Comparison of ENCODE assay signal across 9 cellular contexts in the genomic region with DNA sequence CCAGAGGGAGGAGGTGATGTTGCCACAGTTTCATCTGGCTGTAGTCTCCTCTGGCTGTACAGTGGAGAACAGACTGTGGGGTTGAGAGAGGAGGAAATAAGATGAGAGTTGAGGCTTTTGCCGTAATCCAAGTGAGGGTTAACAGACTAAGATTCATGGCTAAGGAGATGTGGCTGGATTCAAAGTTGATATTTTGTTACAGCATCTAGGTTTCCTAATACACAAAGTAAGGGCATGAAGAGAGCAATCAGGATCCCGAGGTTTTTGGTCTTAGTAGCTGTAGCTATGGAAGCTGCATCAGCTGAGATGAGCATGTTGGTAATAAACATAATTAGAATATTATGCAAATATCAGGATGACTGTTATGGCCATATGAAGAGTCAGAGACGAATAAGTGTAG. TPM values are rescaled to one million over a fixed set of nuclear protein-coding genes. Genes with fewer than 3 reads are reported as not detected.
DNase-seq lines count a peak whose midpoint lies in the region; ATAC-seq and TF ChIP-seq lines count a peak whose summit lies in the region.
"Had no signal": no experiment of that assay in that cellular context is flagged by ENCODE, and none has a peak within 500 bp of the region (broad histone marks: within the 10 kb centered on the region; RNA-seq: fewer than 3 reads in every experiment).

No MANE protein-coding gene starts in this region.

- POLR2A ChIA-PET in HCT116 (lab: Charles Lee): no interaction called here

- H3K9me3 ChIP-seq in HCT116 (ENCODE audit: control insufficient read depth in 1 of 2, insufficient read depth in 1 of 2, low read depth in 1 of 2, low read length in 2 of 2) (peaks cover 8 to 16% of the 10 kb centered on the region in 2 experiments; a peak in 3 of 4 replicates), T-helper 17 cell (ENCODE audit: control insufficient read depth, low read length, poor library complexity, severe bottlenecking) (peaks cover 38% of the 10 kb centered on the region)

- DNase-seq in HCT116 (ENCODE audit: low read depth, low spot score) (no peak), T-helper 17 cell (no peak), fibroblast of pulmonary artery (ENCODE audit: low read depth) (no peak), GM19238 (ENCODE audit: insufficient read length, low spot score) (no peak), NCI-H748 (lab: John Stamatoyannopoulos, UW; ENCODE audit: unreplicated experiment) (no peak), NCI-H1694 treated with DMSO at 0.1 percent for 48 hours (lab: John Stamatoyannopoulos, UW) (no peak)
- DNase-seq: NCI-H446 treated with DMSO at 0.1 percent for 48 hours had no signal

- no peak for ATAC-seq in HCT116
- ATAC-seq in T-helper 17 cell: no peak
- ATAC-seq in GM19351 (IDR thresholded peaks at IDR 0.05; ENCODE audit: unreplicated experiment): no peak

- H3K4me3 ChIP-seq in HCT116 (replicated peaks in 1 of 2; ENCODE audit: low read depth in 1 of 2, low read length in 2 of 2) (peak overlapping the region; percentile 87 to 88), fibroblast of pulmonary artery (replicated peaks; ENCODE audit: low read depth, low read length) (peak overlapping the region; percentile 91), rectal smooth muscle tissue (ENCODE audit: low read length) (peak overlapping the region; percentile 100)

- BruUV-seq in HCT116 (replicated peaks; lab: Mats Ljungman, UMichigan): no TSS peak

- CTCF ChIA-PET in HCT116 (lab: Charles Lee): no interaction called here

- no peak overlapping the region for H3K27ac ChIP-seq in HCT116 (ENCODE audit: low read depth, low read length)
- no peak overlapping the region for H3K27ac ChIP-seq in rectal smooth muscle tissue (ENCODE audit: low read depth, low read length)

- no peak overlapping the region for H2AFZ ChIP-seq in HCT116 (ENCODE audit: low read depth, low read length, poor library complexity, severe bottlenecking)

- H3K9ac ChIP-seq in HCT116 (ENCODE audit: low read length): no peak overlapping the region
- H3K9ac ChIP-seq in rectal smooth muscle tissue (ENCODE audit: low read length): no peak overlapping the region

- H3K27ac Mint-ChIP-seq in T-helper 17 cell: no peak overlapping the region

- H3K27me3 ChIP-seq in HCT116 (ENCODE audit: insufficient read depth, low read length): no peaks in the 10 kb centered on the region
- H3K27me3 ChIP-seq in rectal smooth muscle tissue (ENCODE audit: control insufficient read depth, insufficient read depth, low read length): no peaks in the 10 kb centered on the region

- peak overlapping the region; percentile 96 for H3K4me3 Mint-ChIP-seq in T-helper 17 cell

- intact Hi-C loops in HCT116 (cut with micrococcal nuclease): loop anchor here (5.0 kb wide), 2 partner anchors 54 to 66 kb away; partner anchors contain the start of gene ZNF551

- H3K9me2 ChIP-seq in HCT116 (ENCODE audit: insufficient read depth): no peaks in the 10 kb centered on the region

- peak overlapping the region; percentile 94 for H3K4me2 ChIP-seq in HCT116 (ENCODE audit: low read length)

- RAD21 ChIA-PET in HCT116 (lab: Charles Lee; ENCODE audit: low non-redundant PET in 1 of 2, low total read pairs in 2 of 2, uncharacterized antibody in 2 of 2, unreplicated experiment in 2 of 2): no interaction called here

- TF ChIP-seq CTCF in HCT116 (IDR thresholded peaks at IDR 0.05 in 2 of 3, conservative IDR thresholded peaks at IDR 0.05 in 1 of 3; ENCODE audit: borderline replicate concordance in 1 of 3, insufficient read depth in 1 of 3, low read depth in 2 of 3, low read length in 2 of 3) (no peak), fibroblast of pulmonary artery (IDR thresholded peaks at IDR 0.05; ENCODE audit: low read length, missing control alignments) (no peak)

- no peak for TF ChIP-seq RAD21 in HCT116 (IDR thresholded peaks at IDR 0.05; ENCODE audit: low read depth)

- H4K20me1 ChIP-seq in HCT116 (ENCODE audit: insufficient read depth): no peaks in the 10 kb centered on the region

- H3K36me3 Mint-ChIP-seq in T-helper 17 cell (ENCODE audit: low read depth): peaks cover 19% of the 10 kb centered on the region

- H3K79me2 ChIP-seq in HCT116 (ENCODE audit: insufficient read depth, low read length): peaks cover 25% of the 10 kb centered on the region

- TF ChIP-seq POLR2A in HCT116 (IDR thresholded peaks at IDR 0.05; ENCODE audit: borderline replicate concordance, extremely low read depth, insufficient read depth, insufficient read length): no peak

- H3K27me3 Mint-ChIP-seq in T-helper 17 cell: no peaks in the 10 kb centered on the region

- H3K4me1 ChIP-seq in HCT116 (ENCODE audit: control insufficient read depth in 1 of 2, insufficient read depth in 2 of 2, low read length in 2 of 2) (peaks cover 0 to 8% of the 10 kb centered on the region in 2 experiments; a peak in 1 of 4 replicates), rectal smooth muscle tissue (ENCODE audit: control insufficient read depth, insufficient read depth, low read length) (peaks cover 11% of the 10 kb centered on the region)

- H3K36me3 ChIP-seq in HCT116 (ENCODE audit: control insufficient read depth in 1 of 2, insufficient read depth in 2 of 2, low read length in 2 of 2) (peaks cover 20 to 37% of the 10 kb centered on the region in 2 experiments), rectal smooth muscle tissue (ENCODE audit: control insufficient read depth, insufficient read depth, low read length) (peaks cover 42% of the 10 kb centered on the region)

- peaks cover 7% of the 10 kb centered on the region for H3K4me1 Mint-ChIP-seq in T-helper 17 cell

TF ChIP-seq in HCT116, 20 proteins besides CTCF, POLR2A, EP300 and RAD21:
- TF ChIP-seq TCF7L2 (IDR thresholded peaks at IDR 0.05; ENCODE audit: borderline replicate concordance, extremely low read depth, insufficient read depth, insufficient read length) (no peak), SIN3A (IDR thresholded peaks at IDR 0.05; ENCODE audit: low read depth) (no peak), ELF1 (IDR thresholded peaks at IDR 0.05; ENCODE audit: borderline replicate concordance, low read depth) (no peak), SP1 (IDR thresholded peaks at IDR 0.05; ENCODE audit: low read depth) (no peak), ATF3 (IDR thresholded peaks at IDR 0.05) (no peak), SRF (IDR thresholded peaks at IDR 0.05; ENCODE audit: low read depth) (no peak), YY1 (IDR thresholded peaks at IDR 0.05; ENCODE audit: extremely low read depth, insufficient replicate concordance, low read depth, low read length) (no peak), EGR1 (IDR thresholded peaks at IDR 0.05; ENCODE audit: low read depth) (no peak), ZNF274 (IDR thresholded peaks at IDR 0.05; ENCODE audit: low read depth, low read length) (no peak), CBX3 (IDR thresholded peaks at IDR 0.05; ENCODE audit: low read depth) (no peak), EZH2phosphoT487 (IDR thresholded peaks at IDR 0.05; ENCODE audit: borderline replicate concordance) (no peak), CEBPB (IDR thresholded peaks at IDR 0.05; ENCODE audit: low read depth) (no peak)
- TF ChIP-seq, protein P1, sequence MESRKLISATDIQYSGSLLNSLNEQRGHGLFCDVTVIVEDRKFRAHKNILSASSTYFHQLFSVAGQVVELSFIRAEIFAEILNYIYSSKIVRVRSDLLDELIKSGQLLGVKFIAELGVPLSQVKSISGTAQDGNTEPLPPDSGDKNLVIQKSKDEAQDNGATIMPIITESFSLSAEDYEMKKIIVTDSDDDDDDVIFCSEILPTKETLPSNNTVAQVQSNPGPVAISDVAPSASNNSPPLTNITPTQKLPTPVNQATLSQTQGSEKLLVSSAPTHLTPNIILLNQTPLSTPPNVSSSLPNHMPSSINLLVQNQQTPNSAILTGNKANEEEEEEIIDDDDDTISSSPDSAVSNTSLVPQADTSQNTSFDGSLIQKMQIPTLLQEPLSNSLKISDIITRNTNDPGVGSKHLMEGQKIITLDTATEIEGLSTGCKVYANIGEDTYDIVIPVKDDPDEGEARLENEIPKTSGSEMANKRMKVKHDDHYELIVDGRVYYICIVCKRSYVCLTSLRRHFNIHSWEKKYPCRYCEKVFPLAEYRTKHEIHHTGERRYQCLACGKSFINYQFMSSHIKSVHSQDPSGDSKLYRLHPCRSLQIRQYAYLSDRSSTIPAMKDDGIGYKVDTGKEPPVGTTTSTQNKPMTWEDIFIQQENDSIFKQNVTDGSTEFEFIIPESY (IDR thresholded peaks at IDR 0.05; ENCODE audit: extremely low read depth, insufficient replicate concordance, low read length): no peak

RNA-seq across cellular contexts. Expression of gene ZNF776, which starts 1.4 kb away (rescaled TPM):
- total RNA-seq in HCT116 (2021; ENCODE audit: unreplicated experiment): 8.6 TPM
- polyA plus RNA-seq in HCT116 (2012): 6.6 and 6.9 TPM in 2 replicates
- 10 to 100 TPM; 12.4 to 13.6 TPM for total RNA-seq in T-helper 17 cell

RNA-seq across cellular contexts. Expression of gene ZNF671, which starts 20.6 kb away (rescaled TPM):
- not detected for total RNA-seq in HCT116 (2021; ENCODE audit: unreplicated experiment)
- polyA plus RNA-seq in HCT116 (2012): 0.10 TPM in 2 replicates
- 1 to 10 TPM; 7.4 to 9.2 TPM for total RNA-seq in T-helper 17 cell

RNA-seq across cellular contexts. Expression of gene ZNF586, which starts 21.4 kb away (rescaled TPM):
- total RNA-seq in HCT116 (2021; ENCODE audit: unreplicated experiment): 3.5 TPM
- 1.6 TPM in 2 replicates for polyA plus RNA-seq in HCT116 (2012)
- 10 to 100 TPM; 34.8 to 37.7 TPM for total RNA-seq in T-helper 17 cell

RNA-seq across cellular contexts. Expression of gene ZNF154, which starts 39.0 kb away (rescaled TPM):
- 0.10 TPM for total RNA-seq in HCT116 (2021; ENCODE audit: unreplicated experiment)
- 0.04 and 0.06 TPM in 2 replicates for polyA plus RNA-seq in HCT116 (2012)
- total RNA-seq in T-helper 17 cell: 10 to 100 TPM in 1 of 2 donors, 1 to 10 TPM in 1; 1.9 to 20.0 TPM
